Comparison of ENCODE assay signal across 16 cellular contexts in genomic region chr3:104582092-104582491, GRCh38.
DNase-seq lines count a peak whose midpoint lies in the region; TF ChIP-seq lines count a peak whose summit lies in the region.
"Had no signal": no experiment of that assay in that cellular context is flagged by ENCODE, and none has a peak within 500 bp of the region (broad histone marks: within the 10 kb centered on the region; RNA-seq: fewer than 3 reads in every experiment).

No MANE protein-coding gene starts in this region.

- H3K18ac ChIP-seq in trophoblast cell (ENCODE audit: low read length), result no peak overlapping the region

- H2AFZ ChIP-seq in PC-9, result peak overlapping the region; percentile 33
- no peak overlapping the region for H2AFZ ChIP-seq in trophoblast cell (ENCODE audit: insufficient read depth, low read length, poor library complexity)

- no peak overlapping the region for H2AK5ac ChIP-seq in trophoblast cell (ENCODE audit: low read length)

- DNase-seq in HT1080 (ENCODE audit: low read depth), result peak; percentile 31
- peak; percentile 26 for DNase-seq in M059J (ENCODE audit: low read depth)
- no peak for DNase-seq in PC-9
- peak; percentile 58 for DNase-seq in iris pigment epithelial cell (ENCODE audit: low read depth)
- DNase-seq in NCI-H1930 (lab: John Stamatoyannopoulos, UW), result no peak
- DNase-seq in trophoblast cell, result no peak
- no peak for DNase-seq in GM13976 (ENCODE audit: low spot score)
- DNase-seq: ACHN; Caco-2; DMS153; H7; NCI-H187; NCI-H2171; NCI-H446 treated with DMSO at 0.1 percent for 48 hours; NK-92 treated with Interleukin-12 subunit alpha and Interleukin-12 subunit beta, amount 100 ng/mL, for 24 hours; SHP77 had no signal

- no peak overlapping the region for H3K14ac ChIP-seq in trophoblast cell (ENCODE audit: low read length)

- no peaks in the 10 kb centered on the region for H4K20me1 ChIP-seq in PC-9 (ENCODE audit: insufficient read depth)

- H2BK120ac ChIP-seq in trophoblast cell (ENCODE audit: insufficient read depth, low read length, poor library complexity), result no peak overlapping the region

- H2BK12ac ChIP-seq in trophoblast cell (ENCODE audit: low read length), result no peak overlapping the region

- in situ Hi-C loops in GM13976 (cut with MboI; ENCODE audit: low sequenced_read_pairs, unreplicated experiment), result no loop called here

- H3K4me2 ChIP-seq in PC-9, result no peak overlapping the region
- no peak overlapping the region for H3K4me2 ChIP-seq in trophoblast cell (ENCODE audit: low read length)

- H2BK5ac ChIP-seq in trophoblast cell (ENCODE audit: low read depth, low read length, poor library complexity), result no peak overlapping the region

- no peaks in the 10 kb centered on the region for H3F3A ChIP-seq in PC-9 (ENCODE audit: insufficient read depth, low read depth)

- H3K9ac ChIP-seq in trophoblast cell (ENCODE audit: low read length), result no peak overlapping the region

- H3K36me3 ChIP-seq in PC-9 (ENCODE audit: low read depth) (no peaks in the 10 kb centered on the region), trophoblast cell (ENCODE audit: control insufficient read depth in 1 of 2, insufficient read depth in 2 of 2, low read length in 2 of 2) (peaks cover under 1 to 1% of the 10 kb centered on the region in 2 experiments)

- no peak overlapping the region for H4K91ac ChIP-seq in trophoblast cell (ENCODE audit: low read depth, low read length)

- CTCF ChIA-PET in PC-9 (lab: Charles Lee), result no interaction called here

- H3K27ac ChIP-seq in PC-9 (no peak overlapping the region), trophoblast cell (ENCODE audit: low read depth, low read length) (no peak overlapping the region)

- H3K4me1 ChIP-seq in PC-9 (replicated peaks; ENCODE audit: insufficient read depth), result no peaks in the 10 kb centered on the region
- H3K4me1 ChIP-seq in trophoblast cell (ENCODE audit: control insufficient read depth in 1 of 2, insufficient read depth in 2 of 2, low read length in 2 of 2), result no peaks in the 10 kb centered on the region
- H3K4me1 ChIP-seq: Caco-2 had no signal

- H3K4me3 ChIP-seq in PC-9 (no peak overlapping the region), trophoblast cell (ENCODE audit: low read depth, low read length) (no peak overlapping the region)

- no peak overlapping the region for H4K8ac ChIP-seq in trophoblast cell (ENCODE audit: low read depth, low read length)

- H3K27me3 ChIP-seq in PC-9 (ENCODE audit: insufficient read depth, low read depth) (no peaks in the 10 kb centered on the region), trophoblast cell (ENCODE audit: insufficient read depth, low read length) (no peaks in the 10 kb centered on the region)

- no peak overlapping the region for H3K23ac ChIP-seq in trophoblast cell (ENCODE audit: low read length)

- no peak overlapping the region for H3K4ac ChIP-seq in trophoblast cell (ENCODE audit: low read depth, low read length)

- H3K79me2 ChIP-seq in PC-9 (ENCODE audit: low read depth) (no peaks in the 10 kb centered on the region), trophoblast cell (ENCODE audit: control insufficient read depth, insufficient read depth, low read length, poor library complexity) (no peaks in the 10 kb centered on the region)

- no peaks in the 10 kb centered on the region for H3K79me1 ChIP-seq in trophoblast cell (ENCODE audit: low read length)

- intact Hi-C loops in PC-9 (cut with micrococcal nuclease; ENCODE audit: unreplicated experiment), result no loop called here

- BruUV-seq in PC-9 (replicated peaks; lab: Mats Ljungman, UMichigan), result no TSS peak

- no peak overlapping the region for H4K12ac ChIP-seq in trophoblast cell (ENCODE audit: low read depth, low read length)

- POLR2A ChIA-PET in PC-9 (lab: Charles Lee; ENCODE audit: unreplicated experiment), result interaction anchor here (0.7 kb wide), 1 partner anchor 15 kb away, joined by 6 read pairs; no protein-coding TSS in a partner anchor

- H3K9me2 ChIP-seq in PC-9 (ENCODE audit: insufficient read depth), result no peaks in the 10 kb centered on the region

- no peak for TF ChIP-seq CTCF in PC-9 (conservative IDR thresholded peaks at IDR 0.05)
- TF ChIP-seq CTCF in GM13976 (IDR thresholded peaks at IDR 0.05; ENCODE audit: borderline replicate concordance, control extremely low read depth, extremely low read depth, insufficient read depth, missing control alignments), result no peak

- peaks cover 40% of the 10 kb centered on the region for H3K9me3 ChIP-seq in PC-9 (ENCODE audit: insufficient read depth, low read depth)
- peaks cover 7% of the 10 kb centered on the region for H3K9me3 ChIP-seq in trophoblast cell (ENCODE audit: insufficient read depth, low read depth, low read length)

Comparison
In these comparisons a context has a peak if more than half of its experiments do, and no peak if none do; other contexts are left out.
1. DNase-seq: peak in HT1080 (single experiment), M059J (single experiment) and iris pigment epithelial cell (single experiment); none in PC-9 (0 of 2), NCI-H1930 (0 of 2), trophoblast cell (0 of 2) and GM13976 (single experiment).